ENCODE assay signal across 26 cellular contexts in genomic region chrX:44742480-44743155, GRCh38.
"Had no signal": no experiment of that assay in that cellular context is flagged by ENCODE, and none has a peak within 500 bp of the region (broad histone marks: within the 10 kb centered on the region; RNA-seq: fewer than 3 reads in every experiment).

No MANE protein-coding gene starts in this region.

- H3K9me3 ChIP-seq: breast epithelium, esophagus muscularis mucosa, heart right ventricle, left lung, right lobe of liver, upper lobe of left lung, vagina had no signal

- H3K27ac ChIP-seq: breast epithelium, esophagus muscularis mucosa, foreskin keratinocyte, heart right ventricle, left lung, right lobe of liver, upper lobe of left lung, vagina had no signal

- H3K4me1 ChIP-seq: breast epithelium, esophagus muscularis mucosa, foreskin keratinocyte, heart right ventricle, left lung, right lobe of liver, upper lobe of left lung, vagina had no signal

- H3K4me3 ChIP-seq: breast epithelium, esophagus muscularis mucosa, heart right ventricle, left lung, lung, right lobe of liver, upper lobe of left lung, vagina had no signal

- H3K36me3 ChIP-seq: breast epithelium, esophagus muscularis mucosa, heart right ventricle, left lung, right lobe of liver, upper lobe of left lung, vagina had no signal

- H3K27me3 ChIP-seq: esophagus muscularis mucosa, foreskin keratinocyte, left lung, upper lobe of left lung, vagina had no signal

- DNase-seq: activated CD4-positive, alpha-beta T cell treated with anti-CD3 and anti-CD28 coated beads for 36 hours; activated CD4-positive, CD25-positive, alpha-beta regulatory T cell; activated CD8-positive, alpha-beta memory T cell treated with anti-CD3 and anti-CD28 coated beads, Interleukin-2, amount 10 ng/mL, durations not matched to agents 7 days and 5 days; activated CD8-positive, alpha-beta T cell treated with anti-CD3 and anti-CD28 coated beads, Interleukin-2, amount 10 ng/mL, durations not matched to agents 7 days and 5 days; activated naive CD8-positive, alpha-beta T cell treated with anti-CD3 and anti-CD28 coated beads, Interleukin-2, amount 50 U/mL, for 24 hours; activated T-cell treated with anti-CD3 and anti-CD28 coated beads, Interleukin-2, amount 50 U/mL, for 48 hours; amygdala; central memory CD4-positive, alpha-beta T cell; dermis blood vessel endothelial cell; effector CD4-positive, alpha-beta T cell; foreskin keratinocyte; heart right ventricle; kidney glomerular epithelial cell; left lung; right lobe of liver; stimulated activated CD4-positive, alpha-beta T cell treated with anti-CD3 and anti-CD28 coated beads, Interleukin-4, amount 100 ng/mL, for 24 hours; stimulated activated naive CD8-positive, alpha-beta T cell treated with anti-CD3 and anti-CD28 coated beads, Interleukin-15, amount 100 ng/mL, for 72 hours; substantia nigra; T-helper 17 cell; T1000; upper lobe of left lung had no signal

- ATAC-seq: activated CD4-positive, alpha-beta T cell treated with anti-CD3 and anti-CD28 coated beads for 36 hours; activated CD8-positive, alpha-beta memory T cell treated with anti-CD3 and anti-CD28 coated beads, Interleukin-2, amount 10 ng/mL, durations not matched to agents 7 days and 5 days; activated CD8-positive, alpha-beta T cell treated with anti-CD3 and anti-CD28 coated beads, Interleukin-2, amount 10 ng/mL, durations not matched to agents 7 days and 5 days; activated naive CD8-positive, alpha-beta T cell treated with anti-CD3 and anti-CD28 coated beads, Interleukin-2, amount 50 U/mL, for 24 hours; foreskin keratinocyte; heart right ventricle; left lung; right lobe of liver; stimulated activated memory B cell treated with anti-CD40 and anti-IgM and Interleukin-4, amounts not matched to agents 10 μg/mL and 1 μg/mL and 100 μg/mL, for 72 hours; stimulated activated naive CD8-positive, alpha-beta T cell treated with anti-CD3 and anti-CD28 coated beads, Interleukin-15, amount 100 ng/mL, for 72 hours; T-helper 17 cell had no signal
